2 cellular contexts compared by ENCODE assay signal in the genomic region with DNA sequence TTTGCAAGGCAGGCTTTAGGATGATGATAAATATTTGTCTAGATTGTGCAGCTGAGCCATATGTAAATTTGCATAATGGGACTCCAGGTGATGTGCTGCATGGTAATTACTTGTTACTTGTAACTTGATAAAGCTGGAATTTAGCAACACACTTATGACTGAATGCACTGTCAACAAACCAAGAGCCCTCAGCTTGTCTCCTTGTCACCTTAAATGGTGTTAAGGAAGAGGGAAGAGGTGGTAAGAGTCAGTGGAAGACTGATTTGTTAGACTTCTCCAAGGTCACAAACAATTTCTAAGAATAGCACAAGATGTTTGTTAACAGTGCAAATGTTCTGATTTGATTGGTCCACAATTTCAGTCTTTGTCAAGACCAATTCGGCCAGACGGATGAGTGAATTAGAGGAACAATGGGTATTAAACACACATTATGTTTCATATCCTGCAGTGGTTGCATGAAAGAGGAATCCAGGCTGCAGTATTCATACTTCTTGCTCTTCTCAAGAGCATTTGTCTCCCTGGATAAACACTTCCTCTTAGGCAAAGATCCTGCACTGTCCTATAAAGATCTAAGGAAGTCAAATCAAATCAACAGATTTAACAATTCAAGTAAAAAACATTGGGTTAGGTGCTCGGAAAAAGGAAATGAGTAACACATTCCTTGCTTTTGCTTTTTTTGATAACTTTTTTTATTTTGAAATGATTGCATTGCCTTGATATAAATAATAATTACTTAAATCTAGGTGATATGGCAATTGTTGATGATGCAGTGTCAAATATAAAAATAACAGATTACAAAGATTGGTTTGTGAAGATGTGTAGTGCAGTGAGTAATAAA.
TF ChIP-seq lines count a peak whose summit lies in the region.

No MANE protein-coding gene starts in this region.

TF ChIP-seq in SK-N-SH treated with all-trans-retinoic acid at 6 μM for 48 hours, 23 proteins besides CTCF, POLR2A, EP300 and RAD21 (continued from another document):
- TF ChIP-seq, protein P1, sequence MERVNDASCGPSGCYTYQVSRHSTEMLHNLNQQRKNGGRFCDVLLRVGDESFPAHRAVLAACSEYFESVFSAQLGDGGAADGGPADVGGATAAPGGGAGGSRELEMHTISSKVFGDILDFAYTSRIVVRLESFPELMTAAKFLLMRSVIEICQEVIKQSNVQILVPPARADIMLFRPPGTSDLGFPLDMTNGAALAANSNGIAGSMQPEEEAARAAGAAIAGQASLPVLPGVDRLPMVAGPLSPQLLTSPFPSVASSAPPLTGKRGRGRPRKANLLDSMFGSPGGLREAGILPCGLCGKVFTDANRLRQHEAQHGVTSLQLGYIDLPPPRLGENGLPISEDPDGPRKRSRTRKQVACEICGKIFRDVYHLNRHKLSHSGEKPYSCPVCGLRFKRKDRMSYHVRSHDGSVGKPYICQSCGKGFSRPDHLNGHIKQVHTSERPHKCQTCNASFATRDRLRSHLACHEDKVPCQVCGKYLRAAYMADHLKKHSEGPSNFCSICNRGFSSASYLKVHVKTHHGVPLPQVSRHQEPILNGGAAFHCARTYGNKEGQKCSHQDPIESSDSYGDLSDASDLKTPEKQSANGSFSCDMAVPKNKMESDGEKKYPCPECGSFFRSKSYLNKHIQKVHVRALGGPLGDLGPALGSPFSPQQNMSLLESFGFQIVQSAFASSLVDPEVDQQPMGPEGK (CRISPR knock-in tag; IDR thresholded peaks at IDR 0.05; ENCODE audit: borderline replicate concordance): no peak
- TF ChIP-seq CSDC2 (CRISPR knock-in tag; IDR thresholded peaks at IDR 0.05) (no peak), OSR1 (CRISPR knock-in tag; IDR thresholded peaks at IDR 0.05) (no peak), BACH2 (CRISPR knock-in tag; IDR thresholded peaks at IDR 0.05; ENCODE audit: borderline replicate concordance) (no peak), ZNF565 (CRISPR knock-in tag; conservative IDR thresholded peaks at IDR 0.05; ENCODE audit: low read depth) (no peak), ARNTL (CRISPR knock-in tag; IDR thresholded peaks at IDR 0.05; ENCODE audit: borderline replicate concordance, low read depth) (no peak), ZNF8 (CRISPR knock-in tag; IDR thresholded peaks at IDR 0.05) (no peak)

TF ChIP-seq in SK-N-SH, 30 proteins besides CTCF, POLR2A, EP300 and RAD21 (continued from another document):
- TF ChIP-seq, protein P2, sequence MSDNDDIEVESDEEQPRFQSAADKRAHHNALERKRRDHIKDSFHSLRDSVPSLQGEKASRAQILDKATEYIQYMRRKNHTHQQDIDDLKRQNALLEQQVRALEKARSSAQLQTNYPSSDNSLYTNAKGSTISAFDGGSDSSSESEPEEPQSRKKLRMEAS (IDR thresholded peaks at IDR 0.05; ENCODE audit: low read depth): no peak
- TF ChIP-seq MXI1 (IDR thresholded peaks at IDR 0.05; ENCODE audit: low read depth, low read length) (no peak), EZH2phosphoT487 (IDR thresholded peaks at IDR 0.05; ENCODE audit: borderline replicate concordance, low read depth) (no peak), TAF1 (IDR thresholded peaks at IDR 0.05; ENCODE audit: borderline replicate concordance, low read depth, low read length) (no peak), RFX5 (IDR thresholded peaks at IDR 0.05; ENCODE audit: low read length) (no peak), JUND (IDR thresholded peaks at IDR 0.05) (no peak), YY1 (IDR thresholded peaks at IDR 0.05; ENCODE audit: low read depth) (no peak), GATA2 (CRISPR knock-in tag; IDR thresholded peaks at IDR 0.05) (no peak), FOXJ3 (CRISPR knock-in tag; IDR thresholded peaks at IDR 0.05) (no peak)
- TF ChIP-seq, protein P3, sequence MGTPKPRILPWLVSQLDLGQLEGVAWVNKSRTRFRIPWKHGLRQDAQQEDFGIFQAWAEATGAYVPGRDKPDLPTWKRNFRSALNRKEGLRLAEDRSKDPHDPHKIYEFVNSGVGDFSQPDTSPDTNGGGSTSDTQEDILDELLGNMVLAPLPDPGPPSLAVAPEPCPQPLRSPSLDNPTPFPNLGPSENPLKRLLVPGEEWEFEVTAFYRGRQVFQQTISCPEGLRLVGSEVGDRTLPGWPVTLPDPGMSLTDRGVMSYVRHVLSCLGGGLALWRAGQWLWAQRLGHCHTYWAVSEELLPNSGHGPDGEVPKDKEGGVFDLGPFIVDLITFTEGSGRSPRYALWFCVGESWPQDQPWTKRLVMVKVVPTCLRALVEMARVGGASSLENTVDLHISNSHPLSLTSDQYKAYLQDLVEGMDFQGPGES (IDR thresholded peaks at IDR 0.05; ENCODE audit: low read depth, low read length): no peak
- TF ChIP-seq, protein P4, sequence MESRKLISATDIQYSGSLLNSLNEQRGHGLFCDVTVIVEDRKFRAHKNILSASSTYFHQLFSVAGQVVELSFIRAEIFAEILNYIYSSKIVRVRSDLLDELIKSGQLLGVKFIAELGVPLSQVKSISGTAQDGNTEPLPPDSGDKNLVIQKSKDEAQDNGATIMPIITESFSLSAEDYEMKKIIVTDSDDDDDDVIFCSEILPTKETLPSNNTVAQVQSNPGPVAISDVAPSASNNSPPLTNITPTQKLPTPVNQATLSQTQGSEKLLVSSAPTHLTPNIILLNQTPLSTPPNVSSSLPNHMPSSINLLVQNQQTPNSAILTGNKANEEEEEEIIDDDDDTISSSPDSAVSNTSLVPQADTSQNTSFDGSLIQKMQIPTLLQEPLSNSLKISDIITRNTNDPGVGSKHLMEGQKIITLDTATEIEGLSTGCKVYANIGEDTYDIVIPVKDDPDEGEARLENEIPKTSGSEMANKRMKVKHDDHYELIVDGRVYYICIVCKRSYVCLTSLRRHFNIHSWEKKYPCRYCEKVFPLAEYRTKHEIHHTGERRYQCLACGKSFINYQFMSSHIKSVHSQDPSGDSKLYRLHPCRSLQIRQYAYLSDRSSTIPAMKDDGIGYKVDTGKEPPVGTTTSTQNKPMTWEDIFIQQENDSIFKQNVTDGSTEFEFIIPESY (IDR thresholded peaks at IDR 0.05; ENCODE audit: borderline replicate concordance, low read depth): no peak
